10 cellular contexts compared by ENCODE assay signal in the genomic region with DNA sequence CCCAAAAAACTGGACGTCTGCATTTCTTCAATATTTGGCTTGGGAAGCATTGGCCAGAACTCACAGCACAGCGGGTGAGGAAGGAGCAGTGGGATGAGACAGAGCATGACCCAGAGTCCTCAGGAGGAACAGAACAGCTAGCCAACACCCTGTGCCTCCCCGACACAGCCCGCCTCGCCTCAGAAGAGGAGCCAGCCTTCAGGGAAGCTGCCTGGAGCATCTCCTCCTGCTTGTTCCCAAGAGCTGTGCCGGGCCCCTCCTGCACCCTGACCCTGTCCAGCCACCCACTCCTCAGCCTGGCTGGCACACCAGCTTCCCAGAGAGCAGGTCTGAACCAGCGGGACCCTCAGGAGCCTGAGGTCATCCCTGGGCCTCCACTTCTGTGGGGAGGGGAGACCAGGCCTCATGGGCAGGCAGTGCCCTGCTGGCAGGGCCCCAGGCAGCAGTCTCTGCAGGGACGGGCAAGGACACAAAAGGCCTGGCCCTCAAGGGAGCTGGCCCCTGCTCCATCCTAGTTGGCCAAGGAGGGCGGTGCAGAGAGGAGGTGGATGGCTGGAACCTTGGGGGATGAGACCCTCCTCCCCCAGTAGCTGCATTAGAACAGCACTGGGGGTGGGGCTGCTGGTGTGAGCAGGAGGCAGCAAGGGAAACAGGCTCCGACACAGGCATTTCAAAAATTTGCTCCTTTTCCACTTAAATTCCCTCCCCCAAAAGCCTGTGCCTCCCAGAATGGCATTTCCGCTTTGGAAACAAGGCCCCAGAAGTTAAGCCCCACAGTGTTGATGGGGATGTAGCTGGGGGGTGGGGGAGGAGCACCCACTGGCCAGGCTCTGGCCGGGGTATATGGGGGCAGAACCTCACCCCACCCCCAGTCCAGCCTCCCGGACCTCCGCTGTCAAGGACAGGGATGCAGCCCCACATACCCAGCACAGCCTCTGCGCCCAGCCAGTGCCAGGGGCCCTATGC. TPM values are rescaled to one million over a fixed set of nuclear protein-coding genes. Genes with fewer than 3 reads are reported as not detected.
DNase-seq lines count a peak whose midpoint lies in the region; ATAC-seq, FAIRE-seq and TF ChIP-seq lines count a peak whose summit lies in the region.
"Had no signal": no experiment of that assay in that cellular context is flagged by ENCODE, and none has a peak within 500 bp of the region (broad histone marks: within the 10 kb centered on the region; RNA-seq: fewer than 3 reads in every experiment).

No MANE protein-coding gene starts in this region.

- H3K9me3 Mint-ChIP-seq in glutamatergic neuron (ENCODE audit: unreplicated experiment) (peaks cover 21% of the 10 kb centered on the region), osteocyte (ENCODE audit: unreplicated experiment) (no peaks in the 10 kb centered on the region)
- no peaks in the 10 kb centered on the region for H3K9me3 Mint-ChIP-seq in activated T-helper 1 cell treated with anti-CD3 and anti-CD28 coated beads, Interleukin-12 subunit alpha, Interleukin-12 subunit beta, Interleukin-2, Interleukin-4 antibody, amounts not matched to agents 30 ng/mL and 10 ng/mL and 1 ng/mL, durations not matched to agents 14 hours and 24 hours and 36 hours

- H3K36me3 ChIP-seq in BJ (ENCODE audit: control insufficient read depth, insufficient read depth, low read length): peaks cover 7% of the 10 kb centered on the region

- H3K4me3 ChIP-seq in BJ (ENCODE audit: low read depth, low read length): peak overlapping the region; percentile 14

- intact Hi-C loops in activated T-helper 1 cell treated with anti-CD3 and anti-CD28 coated beads, Interleukin-12 subunit alpha, Interleukin-12 subunit beta, Interleukin-2, Interleukin-4 antibody, amounts not matched to agents 30 ng/mL and 10 ng/mL and 1 ng/mL, durations not matched to agents 14 hours and 24 hours and 36 hours (cut with micrococcal nuclease): no loop called here

- no peaks in the 10 kb centered on the region for H3K27me3 ChIP-seq in BJ (ENCODE audit: control insufficient read depth, insufficient read depth, low read length)

- peaks cover 36% of the 10 kb centered on the region for H3K4me1 Mint-ChIP-seq in glutamatergic neuron (ENCODE audit: low read depth, unreplicated experiment)
- H3K4me1 Mint-ChIP-seq in osteocyte (ENCODE audit: unreplicated experiment): peaks cover 89% of the 10 kb centered on the region
- H3K4me1 Mint-ChIP-seq in activated T-helper 1 cell treated with anti-CD3 and anti-CD28 coated beads, Interleukin-12 subunit alpha, Interleukin-12 subunit beta, Interleukin-2, Interleukin-4 antibody, amounts not matched to agents 30 ng/mL and 10 ng/mL and 1 ng/mL, durations not matched to agents 14 hours and 24 hours and 36 hours (ENCODE audit: low read depth): no peaks in the 10 kb centered on the region

- POLR2A ChIA-PET in BJ (lab: Charles Lee): interaction anchor here (0.6 kb wide), 2 partner anchors 8 to 57 kb away, joined by 3 read pairs; no protein-coding TSS in a partner anchor

- H3K27ac Mint-ChIP-seq in glutamatergic neuron (ENCODE audit: unreplicated experiment) (peak overlapping the region; percentile 81), osteocyte (ENCODE audit: unreplicated experiment) (peak overlapping the region; percentile 94)
- no peak overlapping the region for H3K27ac Mint-ChIP-seq in activated T-helper 1 cell treated with anti-CD3 and anti-CD28 coated beads, Interleukin-12 subunit alpha, Interleukin-12 subunit beta, Interleukin-2, Interleukin-4 antibody, amounts not matched to agents 30 ng/mL and 10 ng/mL and 1 ng/mL, durations not matched to agents 14 hours and 24 hours and 36 hours

- CTCF ChIA-PET in BJ (lab: Yijun Ruan, JAX): interaction anchor here (0.7 to 3.4 kb wide), 7 partner anchors 9 to 139 kb away, joined by 3 to 22 read pairs (median 3); no protein-coding TSS in a partner anchor

- DNase-seq in BJ (ENCODE audit: low read depth) (no peak), glutamatergic neuron (no peak), osteocyte (ENCODE audit: extremely low spot score, unreplicated experiment) (peak; percentile 85), NCI-H146 treated with DMSO at 0.1 percent for 48 hours (lab: John Stamatoyannopoulos, UW; ENCODE audit: unreplicated experiment) (no peak)
- DNase-seq in activated T-helper 1 cell treated with anti-CD3 and anti-CD28 coated beads, Interleukin-12 subunit alpha, Interleukin-12 subunit beta, Interleukin-2, Interleukin-4 antibody, amounts not matched to agents 30 ng/mL and 10 ng/mL and 1 ng/mL, durations not matched to agents 14 hours and 24 hours and 36 hours (ENCODE audit: low spot score): no peak
- DNase-seq: activated CD4-positive, alpha-beta T cell treated with anti-CD3 and anti-CD28 coated beads for 4 hours had no signal

- ATAC-seq in GM21723 (IDR thresholded peaks at IDR 0.05; ENCODE audit: unreplicated experiment) (no peak), GM21825 (IDR thresholded peaks at IDR 0.05; ENCODE audit: unreplicated experiment) (no peak)

- H3K36me3 Mint-ChIP-seq in glutamatergic neuron (ENCODE audit: unreplicated experiment): no peaks in the 10 kb centered on the region
- H3K36me3 Mint-ChIP-seq in osteocyte (ENCODE audit: unreplicated experiment): no peaks in the 10 kb centered on the region
- no peaks in the 10 kb centered on the region for H3K36me3 Mint-ChIP-seq in activated T-helper 1 cell treated with anti-CD3 and anti-CD28 coated beads, Interleukin-12 subunit alpha, Interleukin-12 subunit beta, Interleukin-2, Interleukin-4 antibody, amounts not matched to agents 30 ng/mL and 10 ng/mL and 1 ng/mL, durations not matched to agents 14 hours and 24 hours and 36 hours (ENCODE audit: low read depth)

- H3K27me3 Mint-ChIP-seq in glutamatergic neuron (ENCODE audit: unreplicated experiment) (peaks cover 15% of the 10 kb centered on the region), osteocyte (ENCODE audit: unreplicated experiment) (no peaks in the 10 kb centered on the region)
- peaks cover 27% of the 10 kb centered on the region for H3K27me3 Mint-ChIP-seq in activated T-helper 1 cell treated with anti-CD3 and anti-CD28 coated beads, Interleukin-12 subunit alpha, Interleukin-12 subunit beta, Interleukin-2, Interleukin-4 antibody, amounts not matched to agents 30 ng/mL and 10 ng/mL and 1 ng/mL, durations not matched to agents 14 hours and 24 hours and 36 hours (ENCODE audit: insufficient read depth)

- no peak for TF ChIP-seq CTCF in BJ (IDR thresholded peaks at IDR 0.05; ENCODE audit: insufficient read depth, low read depth, low read length)
- TF ChIP-seq CTCF in glutamatergic neuron (IDR thresholded peaks at IDR 0.05; ENCODE audit: partially characterized antibody, unreplicated experiment): no peak
- no peak for TF ChIP-seq CTCF in osteocyte (IDR thresholded peaks at IDR 0.05)

- FAIRE-seq in TTC549 (lab: Jason Lieb, UNC): peak; percentile 82
- FAIRE-seq: endometrium had no signal

- H3K4me3 Mint-ChIP-seq in glutamatergic neuron (ENCODE audit: unreplicated experiment) (peak overlapping the region; percentile 67), osteocyte (ENCODE audit: unreplicated experiment) (peak overlapping the region; percentile 48)
- H3K4me3 Mint-ChIP-seq in activated T-helper 1 cell treated with anti-CD3 and anti-CD28 coated beads, Interleukin-12 subunit alpha, Interleukin-12 subunit beta, Interleukin-2, Interleukin-4 antibody, amounts not matched to agents 30 ng/mL and 10 ng/mL and 1 ng/mL, durations not matched to agents 14 hours and 24 hours and 36 hours: no peak overlapping the region

RNA-seq across cellular contexts. Expression of a gene that starts 1.8 kb away (rescaled TPM):
- polyA plus RNA-seq in BJ (2011; rRNA removed): 28.9 and 57.3 TPM in 2 replicates
- polyA minus RNA-seq in BJ (2011; rRNA and poly(A)+ RNA removed): 26.4 and 33.4 TPM in 2 replicates
- total RNA-seq in glutamatergic neuron (ENCODE audit: unreplicated experiment) (212 TPM), osteocyte (126 and 138 TPM in 2 replicates)
- total RNA-seq in activated T-helper 1 cell treated with anti-CD3 and anti-CD28 coated beads, Interleukin-12 subunit alpha, Interleukin-12 subunit beta, Interleukin-2, Interleukin-4 antibody, amounts not matched to agents 30 ng/mL and 10 ng/mL and 1 ng/mL, durations not matched to agents 14 hours and 24 hours and 36 hours: 0.13 and 0.61 TPM in 2 replicates

RNA-seq across cellular contexts. Expression of a gene that starts 34.4 kb away (rescaled TPM):
- polyA plus RNA-seq in BJ (2011; rRNA removed): not detected in 2 replicates
- not detected in 2 replicates for polyA minus RNA-seq in BJ (2011; rRNA and poly(A)+ RNA removed)
- total RNA-seq in glutamatergic neuron (ENCODE audit: unreplicated experiment) (not detected), osteocyte (not detected in 2 replicates)
- total RNA-seq in activated T-helper 1 cell treated with anti-CD3 and anti-CD28 coated beads, Interleukin-12 subunit alpha, Interleukin-12 subunit beta, Interleukin-2, Interleukin-4 antibody, amounts not matched to agents 30 ng/mL and 10 ng/mL and 1 ng/mL, durations not matched to agents 14 hours and 24 hours and 36 hours: not detected in 2 replicates

RNA-seq across cellular contexts. Expression of a gene that starts 46.3 kb away (rescaled TPM):
- not detected in 2 replicates for polyA plus RNA-seq in BJ (2011; rRNA removed)
- not detected in 2 replicates for polyA minus RNA-seq in BJ (2011; rRNA and poly(A)+ RNA removed)
- total RNA-seq in glutamatergic neuron (ENCODE audit: unreplicated experiment) (not detected), osteocyte (not detected in 2 replicates)
- total RNA-seq in activated T-helper 1 cell treated with anti-CD3 and anti-CD28 coated beads, Interleukin-12 subunit alpha, Interleukin-12 subunit beta, Interleukin-2, Interleukin-4 antibody, amounts not matched to agents 30 ng/mL and 10 ng/mL and 1 ng/mL, durations not matched to agents 14 hours and 24 hours and 36 hours: not detected in 2 replicates

Comparison
In these comparisons a context has a peak if more than half of its experiments do, and no peak if none do; other contexts are left out.
1. RNA of a gene that starts 1.8 kb away (total RNA-seq): 212 TPM in glutamatergic neuron (single experiment) and 126 to 138 TPM in osteocyte; 0.13 to 0.61 TPM in activated T-helper 1 cell treated with anti-CD3 and anti-CD28 coated beads, Interleukin-12 subunit alpha, Interleukin-12 subunit beta, Interleukin-2, Interleukin-4 antibody, amounts not matched to agents 30 ng/mL and 10 ng/mL and 1 ng/mL, durations not matched to agents 14 hours and 24 hours and 36 hours; every median in the first group is over 10 times any median in the second.